ENCODE assay signal across 8 cellular contexts in the genomic region with DNA sequence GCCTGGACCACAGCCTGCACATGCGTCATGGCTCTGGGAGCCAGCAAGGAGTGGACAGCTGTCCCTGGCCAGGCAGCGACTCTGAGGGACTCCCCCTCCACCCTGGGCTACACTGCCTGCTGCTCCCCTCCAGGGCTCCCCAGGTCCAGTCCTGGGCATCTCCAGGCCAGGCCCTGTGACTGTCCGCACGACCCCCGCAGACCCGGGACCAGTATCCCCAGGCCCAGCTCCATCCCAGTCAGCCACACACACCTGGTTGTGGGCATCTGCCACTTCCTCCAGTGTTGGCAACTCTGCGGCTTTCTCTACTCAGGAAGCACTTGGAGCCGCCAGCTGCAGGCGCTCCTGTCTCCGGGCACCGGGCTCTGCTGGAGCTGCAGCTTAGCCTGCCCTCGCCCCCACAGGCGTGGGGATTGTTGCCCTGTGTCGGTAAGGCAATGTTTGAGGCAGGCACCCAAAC. TPM values are rescaled to one million over a fixed set of nuclear protein-coding genes. Genes with fewer than 3 reads are reported as not detected.
DNase-seq lines count a peak whose midpoint lies in the region; ATAC-seq lines count a peak whose summit lies in the region.

No MANE protein-coding gene starts in this region.

- DNase-seq in NCI-H2029 (lab: John Stamatoyannopoulos, UW) (peak; percentile 72), dermis blood vessel endothelial cell (peak; percentile 30), kidney tubule cell (ENCODE audit: low spot score) (no peak), HUDEP-2 (lab: John Stamatoyannopoulos, UW; ENCODE audit: unreplicated experiment in 76 of 76) (no peak)
- DNase-seq in stimulated activated CD4-positive, alpha-beta T cell treated with anti-CD3 and anti-CD28 coated beads, Interleukin-1b, Interleukin-23, amount 100 ng/mL, for 48 hours, result no peak

- H3K27ac ChIP-seq in ACC112 (ENCODE audit: low read depth, low read length) (peak overlapping the region; percentile 88), muscle layer of colon (ENCODE audit: low read depth, low read length) (peak overlapping the region; percentile 98)

- no peaks in the 10 kb centered on the region for H3K36me3 ChIP-seq in ACC112 (ENCODE audit: insufficient read depth, low read length)
- peaks cover 14% of the 10 kb centered on the region for H3K36me3 ChIP-seq in muscle layer of colon (ENCODE audit: insufficient read depth, low read length)

- H3K79me2 ChIP-seq in ACC112 (ENCODE audit: control insufficient read depth, insufficient read depth, low read length, unreplicated experiment), result peaks cover 9% of the 10 kb centered on the region

- H3K27me3 ChIP-seq in ACC112 (ENCODE audit: insufficient read depth, low read length) (no peaks in the 10 kb centered on the region), muscle layer of colon (ENCODE audit: control insufficient read depth in 1 of 2, insufficient read depth in 2 of 2, low read length in 2 of 2) (no peaks in the 10 kb centered on the region)

- H3K4me3 ChIP-seq in ACC112 (ENCODE audit: low read depth, low read length) (peak overlapping the region; percentile 77), muscle layer of colon (ENCODE audit: low read depth in 1 of 2, low read length in 2 of 2) (peak overlapping the region; percentile 78 to 79)

- H3K9ac ChIP-seq in muscle layer of colon (ENCODE audit: low read length), result no peak overlapping the region

- no peaks in the 10 kb centered on the region for H3K9me3 ChIP-seq in muscle layer of colon (ENCODE audit: low read length)

- no peak overlapping the region for H2AFZ ChIP-seq in ACC112 (ENCODE audit: low read length, unreplicated experiment)

- H3K4me1 ChIP-seq in ACC112 (ENCODE audit: control insufficient read depth, insufficient read depth, low read length, unreplicated experiment) (peaks cover 11% of the 10 kb centered on the region), muscle layer of colon (ENCODE audit: insufficient read depth, low read length) (peaks cover 27% of the 10 kb centered on the region)

- no peak for ATAC-seq in HG03342 (IDR thresholded peaks at IDR 0.05; ENCODE audit: unreplicated experiment)

RNA-seq across cellular contexts. Expression of gene ULK1, which starts 2.4 kb away (rescaled TPM):
- 13.8 and 23.5 TPM in 2 replicates for total RNA-seq in dermis blood vessel endothelial cell

RNA-seq across cellular contexts. Expression of gene PUS1, which starts 32.2 kb away (rescaled TPM):
- 12.3 and 17.6 TPM in 2 replicates for total RNA-seq in dermis blood vessel endothelial cell

RNA-seq across cellular contexts. Expression of gene EP400, which starts 52.9 kb away (rescaled TPM):
- 9.7 and 20.3 TPM in 2 replicates for total RNA-seq in dermis blood vessel endothelial cell

Comparison
In these comparisons a context has a peak if more than half of its experiments do, and no peak if none do; other contexts are left out.
1. DNase-seq: peak in NCI-H2029 (single experiment) and dermis blood vessel endothelial cell (single experiment); none in kidney tubule cell (single experiment), HUDEP-2 (0 of 76) and stimulated activated CD4-positive, alpha-beta T cell treated with anti-CD3 and anti-CD28 coated beads, Interleukin-1b, Interleukin-23, amount 100 ng/mL, for 48 hours (single experiment).